10 cellular contexts compared by ENCODE assay signal in the genomic region with DNA sequence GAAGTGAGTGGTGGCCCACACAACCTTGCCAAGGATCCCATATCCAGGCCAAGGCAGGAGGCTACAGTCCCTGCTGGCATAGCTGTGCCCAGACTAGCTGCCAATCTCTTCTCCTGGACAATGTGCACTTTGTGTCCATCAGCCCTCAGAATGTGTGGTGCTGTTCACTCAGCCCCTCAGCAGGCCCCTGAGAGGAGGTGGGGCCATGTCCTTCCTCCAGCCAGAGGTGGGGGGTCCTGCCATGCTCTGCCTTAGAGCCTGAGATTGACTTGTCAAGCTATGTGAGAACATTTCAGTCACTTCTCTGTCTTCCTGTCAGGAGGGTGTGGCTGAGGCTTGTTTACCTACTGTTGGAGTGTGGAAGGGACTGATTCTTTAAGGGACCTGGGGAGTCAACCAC. TPM values are rescaled to one million over a fixed set of nuclear protein-coding genes. Genes with fewer than 3 reads are reported as not detected.
DNase-seq lines count a peak whose midpoint lies in the region; ATAC-seq and TF ChIP-seq lines count a peak whose summit lies in the region.
"Had no signal": no experiment of that assay in that cellular context is flagged by ENCODE, and none has a peak within 500 bp of the region (broad histone marks: within the 10 kb centered on the region; RNA-seq: fewer than 3 reads in every experiment).

No MANE protein-coding gene starts in this region.

- H3K4me1 ChIP-seq in OCI-LY3 (ENCODE audit: low read length) (peaks cover 66% of the 10 kb centered on the region), esophagus muscularis mucosa (no peaks in the 10 kb centered on the region), vagina (peaks cover 26% of the 10 kb centered on the region)

- no peak for TF ChIP-seq CTCF in GM12865 (IDR thresholded peaks at IDR 0.05; ENCODE audit: insufficient read depth, low read depth, low read length, missing control alignments)
- TF ChIP-seq CTCF in OCI-LY3 (IDR thresholded peaks at IDR 0.05; ENCODE audit: low read depth, low read length), result no peak
- no peak for TF ChIP-seq CTCF in esophagus muscularis mucosa (IDR thresholded peaks at IDR 0.05)
- no peak for TF ChIP-seq CTCF in vagina (IDR thresholded peaks at IDR 0.05)

- peaks cover 48% of the 10 kb centered on the region for H3K36me3 ChIP-seq in OCI-LY3 (replicated peaks; ENCODE audit: low read depth, low read length)
- no peaks in the 10 kb centered on the region for H3K36me3 ChIP-seq in esophagus muscularis mucosa
- no peaks in the 10 kb centered on the region for H3K36me3 ChIP-seq in vagina

- TF ChIP-seq POLR2A in esophagus muscularis mucosa (IDR thresholded peaks at IDR 0.05; ENCODE audit: low read depth) (no peak), vagina (IDR thresholded peaks at IDR 0.05) (no peak)

- H3K9me3 ChIP-seq in OCI-LY3 (ENCODE audit: insufficient read depth, low read length), result no peaks in the 10 kb centered on the region
- H3K9me3 ChIP-seq in esophagus muscularis mucosa, result no peaks in the 10 kb centered on the region
- H3K9me3 ChIP-seq in vagina, result no peaks in the 10 kb centered on the region

- peak overlapping the region; percentile 57 for H3K4me3 ChIP-seq in GM12865 (ENCODE audit: low read depth, low read length)
- peak overlapping the region; percentile 87 for H3K4me3 ChIP-seq in OCI-LY3 (ENCODE audit: low read length)
- peak overlapping the region; percentile 6 to 37 (median 14) for H3K4me3 ChIP-seq in esophagus muscularis mucosa
- H3K4me3 ChIP-seq in skin epidermis, result peak overlapping the region in 6 of 7 experiments; percentile 3 to 31 (median 14)
- no peak overlapping the region for H3K4me3 ChIP-seq in vagina

- H4K20me1 ChIP-seq in OCI-LY3 (ENCODE audit: insufficient read depth, low read length), result peaks cover 28% of the 10 kb centered on the region

- H3K4me2 ChIP-seq in OCI-LY3 (ENCODE audit: low read length), result peak overlapping the region; percentile 88

- no peak overlapping the region for H2AFZ ChIP-seq in OCI-LY3 (ENCODE audit: low read depth, low read length)

- DNase-seq in GM12865 (ENCODE audit: low read depth) (peak; percentile 42), esophagus muscularis mucosa (ENCODE audit: extremely low spot score) (no peak), vagina (ENCODE audit: extremely low spot score in 2 of 2) (no peak)
- DNase-seq: DMS79, GOT3, NCI-H526 treated with DMSO at 0.1 percent for 48 hours had no signal

- TF ChIP-seq EP300 in esophagus muscularis mucosa (IDR thresholded peaks at IDR 0.05), result no peak

- H3K9ac ChIP-seq in OCI-LY3 (ENCODE audit: low read length), result peak overlapping the region; percentile 99

- intact Hi-C loops in esophagus muscularis mucosa (cut with DNase I), result no loop called here
- intact Hi-C loops in vagina (cut with DNase I), result no loop called here

- no peak for ATAC-seq in GM18909 (IDR thresholded peaks at IDR 0.05; ENCODE audit: poor library complexity, unreplicated experiment)
- no peak for ATAC-seq in GM21515 (IDR thresholded peaks at IDR 0.05; ENCODE audit: unreplicated experiment)

- no peaks in the 10 kb centered on the region for H3K27me3 ChIP-seq in OCI-LY3 (ENCODE audit: low read depth, low read length)
- H3K27me3 ChIP-seq in esophagus muscularis mucosa, result no peaks in the 10 kb centered on the region
- H3K27me3 ChIP-seq in vagina, result no peaks in the 10 kb centered on the region

- peaks cover 74% of the 10 kb centered on the region for H3K79me2 ChIP-seq in OCI-LY3 (ENCODE audit: low read length)

- H3K27ac ChIP-seq in OCI-LY3 (ENCODE audit: low read length) (peak overlapping the region; percentile 97), esophagus muscularis mucosa (replicated peaks in 1 of 4) (no peak overlapping the region), skin epidermis (peak overlapping the region in 17 of 21 experiments; percentile 4 to 87 (median 67)), vagina (no peak overlapping the region)

RNA-seq across cellular contexts. Expression of a gene that starts 1.4 kb away (rescaled TPM):
- 10 to 100 TPM in 1 of 4 donors, 1 to 10 TPM in 3; 5.2 to 26.0 (median 9.5) TPM for total RNA-seq in esophagus muscularis mucosa
- 12.5 TPM for total RNA-seq in vagina

RNA-seq across cellular contexts. Expression of a gene that starts 46.8 kb away (rescaled TPM):
- 100 to 1,000 TPM in 1 of 4 donors, 10 to 100 TPM in 3; 80.6 to 111 (median 91.1) TPM for total RNA-seq in esophagus muscularis mucosa
- total RNA-seq in vagina, result 48.4 TPM

Comparison
In these comparisons a context has a peak if more than half of its experiments do, and no peak if none do; other contexts are left out.
1. H3K4me3 ChIP-seq: peak in GM12865 (single experiment), OCI-LY3 (single experiment), esophagus muscularis mucosa (4 of 4) and skin epidermis (6 of 7); none in vagina (0 of 2).
2. H3K27ac ChIP-seq: peak in OCI-LY3 (single experiment) and skin epidermis (17 of 21); none in esophagus muscularis mucosa (0 of 4) and vagina (single experiment).